In the genomic region with DNA sequence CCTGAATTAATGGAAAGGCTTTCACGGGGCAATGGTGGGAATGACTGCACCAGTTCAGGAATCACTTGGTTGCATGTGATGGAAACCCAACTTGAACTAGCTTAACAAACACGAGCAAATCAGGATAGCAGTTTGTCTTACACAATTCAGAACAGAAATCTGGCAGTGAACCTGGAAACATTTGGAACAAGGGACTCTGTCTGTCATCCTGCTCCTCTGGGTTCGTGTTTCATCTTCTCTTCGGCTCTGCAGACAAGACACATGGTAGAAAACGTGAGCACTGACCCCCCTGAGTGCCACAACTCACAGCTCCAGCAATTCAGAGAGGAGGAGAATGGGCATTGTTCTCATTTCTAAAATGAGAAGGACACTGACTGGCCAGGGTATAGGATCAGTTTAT, we compare ENCODE assay signal across 28 cellular contexts.
A peak's percentile ranks its signal among the peaks of the same experiment; 100 is the strongest.
DNase-seq lines count a peak whose midpoint lies in the region; ATAC-seq, FAIRE-seq and TF ChIP-seq lines count a peak whose summit lies in the region.
"Had no signal": no experiment of that assay in that cellular context is flagged by ENCODE, and none has a peak within 500 bp of the region (broad histone marks: within the 10 kb centered on the region; RNA-seq: fewer than 3 reads in every experiment).

No MANE protein-coding gene starts in this region.

- H4K8ac ChIP-seq in H1 (ENCODE audit: extremely low read depth, insufficient read depth, low read length): no peak overlapping the region

- H3K36me3 Mint-ChIP-seq in GM23338 (ENCODE audit: low read depth): no peaks in the 10 kb centered on the region
- H3K36me3 Mint-ChIP-seq: CD14-positive monocyte; naive thymus-derived CD4-positive, alpha-beta T cell had no signal

- H3K27me3 ChIP-seq in GM23338 (ENCODE audit: insufficient read depth): no peaks in the 10 kb centered on the region
- H3K27me3 ChIP-seq in H1 (replicated peaks in 1 of 4; ENCODE audit: control insufficient read depth in 3 of 4, extremely low read depth in 1 of 4, insufficient read depth in 3 of 4, low read length in 3 of 4): no peaks in the 10 kb centered on the region
- no peaks in the 10 kb centered on the region for H3K27me3 ChIP-seq in psoas muscle (ENCODE audit: insufficient read depth in 3 of 3, low read length in 2 of 3)
- H3K27me3 ChIP-seq: breast epithelium, MG63, SJCRH30, tibial nerve had no signal

- H3K9ac ChIP-seq in H1 (replicated peaks in 1 of 4; ENCODE audit: extremely low read depth in 1 of 4, low read depth in 3 of 4, low read length in 3 of 4): no peak overlapping the region

- peaks cover 4% of the 10 kb centered on the region; the same call in 1 of the 2 replicates for H3K9me2 ChIP-seq in GM23338 (ENCODE audit: insufficient read depth)

- H3K9me3 ChIP-seq in H1 (ENCODE audit: insufficient read depth in 2 of 2, low read depth in 1 of 2, low read length in 1 of 2): no peaks in the 10 kb centered on the region
- no peaks in the 10 kb centered on the region for H3K9me3 ChIP-seq in psoas muscle
- H3K9me3 ChIP-seq: breast epithelium, left ventricle myocardium inferior, MG63, SJCRH30, tibial nerve had no signal

- H3K27ac ChIP-seq in GM23338 (ENCODE audit: low read depth): no peak overlapping the region
- no peak overlapping the region for H3K27ac ChIP-seq in H1 (ENCODE audit: low read depth, low read length)
- H3K27ac ChIP-seq in psoas muscle: no peak overlapping the region
- H3K27ac ChIP-seq: breast epithelium, left ventricle myocardium inferior, SJCRH30, tibial nerve had no signal

- no peak overlapping the region for H3K4ac ChIP-seq in H1 (replicated peaks; ENCODE audit: insufficient read length, low read depth, low read length)

- H4K91ac ChIP-seq in H1 (replicated peaks; ENCODE audit: insufficient read length, low read length): no peak overlapping the region

- H4K5ac ChIP-seq in H1 (ENCODE audit: insufficient read length, low read depth, low read length): no peak overlapping the region

- H2BK15ac ChIP-seq in H1 (ENCODE audit: low read length): no peak overlapping the region

- H3K18ac ChIP-seq in H1 (ENCODE audit: extremely low read depth, low read length): no peak overlapping the region

- H3K27ac Mint-ChIP-seq in GM23338: no peak overlapping the region
- H3K27ac Mint-ChIP-seq: activated B cell treated with CpG ODN at 0.5 μM for 24 hours; naive thymus-derived CD4-positive, alpha-beta T cell had no signal

- DNase-seq in AG10803 (ENCODE audit: low read depth) (peak; percentile 69), GM23338 (ENCODE audit: low spot score) (no peak), H1 (ENCODE audit: low read depth in 1 of 2, low spot score in 2 of 2) (no peak), psoas muscle (peak in 1 of 2 donors; percentile 45), NCI-H1417 (lab: John Stamatoyannopoulos, UW) (no peak), DMS53 treated with DMSO at 0.1 percent for 48 hours (lab: John Stamatoyannopoulos, UW; ENCODE audit: unreplicated experiment) (no peak)
- no peak for DNase-seq in activated naive CD4-positive, alpha-beta T cell treated with anti-CD3 and anti-CD28 coated beads, Interleukin-2, amount 50 U/mL, for 16 hours
- DNase-seq: activated B cell treated with CpG ODN at 0.5 μM for 24 hours; activated naive CD4-positive, alpha-beta T cell treated with Interleukin-2 at 50 U/mL for 16 hours; amniotic stem cell; DND-41; KBM-7; left ventricle myocardium inferior; MG63; naive thymus-derived CD4-positive, alpha-beta T cell; NCI-H1105 treated with DMSO at 0.1 percent for 48 hours; NCI-H2029 treated with DMSO at 0.1 percent for 48 hours; NCI-H69; occipital lobe; SJCRH30; stimulated activated CD4-positive, alpha-beta T cell treated with anti-CD3 and anti-CD28 coated beads, Interleukin-2, amount 100 ng/mL, for 24 hours; T-helper 1 cell had no signal

- no peak overlapping the region for H3K4me2 ChIP-seq in GM23338
- H3K4me2 ChIP-seq in H1 (ENCODE audit: insufficient read depth in 1 of 2, low read depth in 2 of 2, low read length in 2 of 2): no peak overlapping the region

- CTCF ChIA-PET in H1 (lab: Charles Lee; ENCODE audit: partially characterized antibody): interaction anchor here (0.5 to 1.2 kb wide), 2 partner anchors 290 to 444 kb away, joined by 3 read pairs; no protein-coding TSS in a partner anchor

- H2BK20ac ChIP-seq in H1 (ENCODE audit: low read length): no peak overlapping the region

- H2AK5ac ChIP-seq in H1 (ENCODE audit: low read depth, low read length): no peak overlapping the region

- H3K4me3 ChIP-seq in AG10803 (ENCODE audit: low read length) (no peak overlapping the region), GM23338 (no peak overlapping the region), H1 (ENCODE audit: extremely low read depth in 1 of 4, insufficient read depth in 2 of 4, low read depth in 3 of 4, low read length in 4 of 4) (no peak overlapping the region), psoas muscle (no peak overlapping the region)
- H3K4me3 ChIP-seq: breast epithelium, GM12878, left ventricle myocardium inferior, MG63, SJCRH30, tibial nerve had no signal

- H3K4me1 ChIP-seq in GM23338 (ENCODE audit: insufficient read depth) (no peaks in the 10 kb centered on the region), H1 (replicated peaks in 1 of 4; ENCODE audit: control insufficient read depth in 3 of 4, insufficient read depth in 4 of 4, low read length in 3 of 4) (no peaks in the 10 kb centered on the region), psoas muscle (peaks cover 8% of the 10 kb centered on the region)
- H3K4me1 ChIP-seq: breast epithelium, SJCRH30, tibial nerve had no signal

- H3K36me3 ChIP-seq in GM23338 (ENCODE audit: insufficient read depth): no peaks in the 10 kb centered on the region
- no peaks in the 10 kb centered on the region for H3K36me3 ChIP-seq in H1 (ENCODE audit: control insufficient read depth in 2 of 4, insufficient read depth in 4 of 4, low read length in 3 of 4)
- no peaks in the 10 kb centered on the region for H3K36me3 ChIP-seq in psoas muscle (ENCODE audit: insufficient read depth in 1 of 2, low read depth in 1 of 2)
- H3K36me3 ChIP-seq: breast epithelium, left ventricle myocardium inferior, MG63, SJCRH30, tibial nerve had no signal

- intact Hi-C loops in psoas muscle (cut with DNase I): no loop called here

- H3K79me2 ChIP-seq in GM23338 (replicated peaks; ENCODE audit: insufficient read depth) (no peaks in the 10 kb centered on the region), H1 (ENCODE audit: control insufficient read depth in 1 of 2, insufficient read depth in 2 of 2, low read length in 2 of 2) (no peaks in the 10 kb centered on the region)

- ATAC-seq in GM23338: no peak
- ATAC-seq in psoas muscle: peak; percentile 68 to 84 (median 72)
- ATAC-seq: GM12878; naive thymus-derived CD4-positive, alpha-beta T cell had no signal

- peak overlapping the region; percentile 75; the same call in 1 of the 2 replicates for H2AFZ ChIP-seq in GM23338
- 0 out of 2 replicates have a peak overlapping the region, but pooled peaks have one; percentile 28 for H2AFZ ChIP-seq in H1 (ENCODE audit: low read length)

- H3K4me1 Mint-ChIP-seq in GM23338: 0 out of 3 replicates have a peak, but pooled peaks cover 2% of the 10 kb centered on the region
- H3K4me1 Mint-ChIP-seq: activated B cell treated with CpG ODN at 0.5 μM for 24 hours; naive thymus-derived CD4-positive, alpha-beta T cell had no signal

- 0 out of 2 replicates have a peak overlapping the region, but pooled peaks have one; percentile 31 for H2BK12ac ChIP-seq in H1 (ENCODE audit: low read depth, low read length)

- POLR2A ChIA-PET in H1 (lab: Charles Lee; ENCODE audit: partially characterized antibody): no interaction called here

- no peak overlapping the region for H3K14ac ChIP-seq in H1 (ENCODE audit: insufficient read length)

- WGBS in H1 (ENCODE audit: extremely low coverage in 1 of 2, insufficient coverage in 1 of 2, insufficient read length in 1 of 2, insufficient replicate concordance in 2 of 2, low coverage in 1 of 2, low lambda C conversion rate in 2 of 2, missing lambda C conversion rate in 1 of 2), 2 experiments: 78% methylated on average over 5 of the region's 5 CpGs; no CpG with 5 or more reads in 1 of the 2 experiments
- 18 to 25% (median 22%) methylated on average over 5 of the region's 5 CpGs for WGBS in psoas muscle, 3 donors

- no peak overlapping the region for H2BK5ac ChIP-seq in H1 (ENCODE audit: low read depth, low read length)

- no peaks in the 10 kb centered on the region for H3K79me1 ChIP-seq in H1 (ENCODE audit: low read depth, low read length)

- H3K23ac ChIP-seq in H1 (ENCODE audit: insufficient read length): no peak overlapping the region

- no peaks in the 10 kb centered on the region for H3K23me2 ChIP-seq in H1 (ENCODE audit: low read depth, low read length)

- no peak overlapping the region for H2BK120ac ChIP-seq in H1 (replicated peaks; ENCODE audit: low read depth, low read length)

- TF ChIP-seq POLR2A in H1 (IDR thresholded peaks at IDR 0.05; ENCODE audit: control extremely low read depth in 1 of 2, low read depth in 2 of 2, low read length in 2 of 2): no peak

- no peaks in the 10 kb centered on the region for H3F3A ChIP-seq in GM23338 (replicated peaks; ENCODE audit: low read depth)

- H3K9me3 Mint-ChIP-seq in GM23338: no peaks in the 10 kb centered on the region
- H3K9me3 Mint-ChIP-seq: activated B cell treated with CpG ODN at 0.5 μM for 24 hours, CD14-positive monocyte had no signal

- no peak for TF ChIP-seq RAD21 in H1 (IDR thresholded peaks at IDR 0.05 in 1 of 2, conservative IDR thresholded peaks at IDR 0.05 in 1 of 2; ENCODE audit: low read depth in 2 of 2, low read length in 2 of 2)

- no peak for TF ChIP-seq EP300 in H1 (IDR thresholded peaks at IDR 0.05; ENCODE audit: borderline replicate concordance in 1 of 2, low read depth in 2 of 2, low read length in 2 of 2)

- no peak overlapping the region for H3K4me3 Mint-ChIP-seq in GM23338
- H3K4me3 Mint-ChIP-seq: activated B cell treated with CpG ODN at 0.5 μM for 24 hours; CD14-positive monocyte; naive thymus-derived CD4-positive, alpha-beta T cell had no signal

- no peak for TF ChIP-seq CTCF in AG10803 (conservative IDR thresholded peaks at IDR 0.05; ENCODE audit: low read length)
- no peak for TF ChIP-seq CTCF in GM23338 (conservative IDR thresholded peaks at IDR 0.05; ENCODE audit: low read depth in 2 of 2)
- TF ChIP-seq CTCF in H1 (IDR thresholded peaks at IDR 0.05; ENCODE audit: control extremely low read depth in 1 of 3, insufficient read depth in 1 of 3, low read depth in 1 of 3, low read length in 3 of 3): no peak
- TF ChIP-seq CTCF in psoas muscle (IDR thresholded peaks at IDR 0.05): no peak

- H4K20me1 ChIP-seq in GM23338 (replicated peaks; ENCODE audit: insufficient read depth) (no peaks in the 10 kb centered on the region), H1 (replicated peaks in 1 of 2; ENCODE audit: control insufficient read depth in 1 of 2, insufficient read depth in 2 of 2, low read length in 2 of 2) (no peaks in the 10 kb centered on the region)

- H3K56ac ChIP-seq in H1 (replicated peaks; ENCODE audit: insufficient read length, low read depth, low read length): no peak overlapping the region

- FAIRE-seq in H1 (lab: Jason Lieb, UNC): no peak
- FAIRE-seq: frontal cortex, GM12878, RCC 7860 had no signal

- H3K27me3 Mint-ChIP-seq in GM23338 (ENCODE audit: insufficient read depth, low read depth, poor library complexity): peaks cover 2% of the 10 kb centered on the region
- H3K27me3 Mint-ChIP-seq: activated B cell treated with CpG ODN at 0.5 μM for 24 hours had no signal

TF ChIP-seq in GM23338, 12 proteins besides CTCF, POLR2A, EP300 and RAD21 (continues in another document):
- TF ChIP-seq ZNF331 (CRISPR knock-in tag; IDR thresholded peaks at IDR 0.05; ENCODE audit: low read depth): no peak
